24 cellular contexts compared by ENCODE assay signal in genomic region chr11:17561466-17562001, GRCh38. TPM values are rescaled to one million over a fixed set of nuclear protein-coding genes. Genes with fewer than 3 reads are reported as not detected.
"Had no signal": no experiment of that assay in that cellular context is flagged by ENCODE, and none has a peak within 500 bp of the region (broad histone marks: within the 10 kb centered on the region; RNA-seq: fewer than 3 reads in every experiment).

No MANE protein-coding gene starts in this region.

- H3K4me2 ChIP-seq: KMS-11 had no signal

- H3K4me3 ChIP-seq: ascending aorta, body of pancreas had no signal

- H3K27ac ChIP-seq: ascending aorta, body of pancreas, KMS-11, VCaP had no signal

- H3K36me3 ChIP-seq: ascending aorta had no signal

- H3K27me3 ChIP-seq: ascending aorta, body of pancreas had no signal

- DNase-seq: activated CD4-positive, alpha-beta T cell treated with anti-CD3 and anti-CD28 coated beads for 36 hours; activated CD4-positive, alpha-beta T cell treated with anti-CD3 and anti-CD28 coated beads, Interleukin-2, amount 50 U/mL, for 1 hour; activated CD8-positive, alpha-beta T cell treated with anti-CD3 and anti-CD28 coated beads for 36 hours; activated effector memory CD4-positive, alpha-beta T cell treated with Interleukin-2 at 50 U/mL for 16 hours; activated naive CD4-positive, alpha-beta T cell; activated T-cell treated with anti-CD3 and anti-CD28 coated beads, Interleukin-2, amount 50 U/mL, for 24 hours; amniotic stem cell; body of pancreas; NCI-H1092 treated with DMSO at 0.1 percent for 48 hours; NCI-H1417 treated with DMSO at 0.1 percent for 48 hours; NCI-H1694; NCI-H2029; NCI-H2107; NCI-H510A treated with DMSO at 0.1 percent for 48 hours; SIG-M5; T-helper 17 cell; T-helper 9 cell had no signal

- H3K9ac ChIP-seq: KMS-11 had no signal

- ATAC-seq: activated CD4-positive, alpha-beta T cell treated with anti-CD3 and anti-CD28 coated beads for 36 hours; activated CD8-positive, alpha-beta T cell treated with anti-CD3 and anti-CD28 coated beads for 36 hours; body of pancreas; T-helper 17 cell had no signal

- H3K4me1 ChIP-seq: ascending aorta, body of pancreas had no signal

- H3K9me3 ChIP-seq: ascending aorta, body of pancreas had no signal

RNA-seq across cellular contexts. Expression of gene OTOG, which starts 14.5 kb away (rescaled TPM):
- total RNA-seq: activated CD4-positive, alpha-beta T cell treated with anti-CD3 and anti-CD28 coated beads for 36 hours; activated CD8-positive, alpha-beta T cell treated with anti-CD3 and anti-CD28 coated beads for 36 hours; activated T-helper 1 cell treated with anti-CD3 and anti-CD28 coated beads, Interleukin-12 subunit alpha, Interleukin-12 subunit beta, Interleukin-2, Interleukin-4 antibody, amounts not matched to agents 30 ng/mL and 10 ng/mL and 1 ng/mL, durations not matched to agents 14 hours and 24 hours and 36 hours; ascending aorta; body of pancreas; bronchial epithelial cell; MCF 10A; T-helper 17 cell had no signal
- polyA plus RNA-seq: IgD-negative memory B cell had no signal

RNA-seq across cellular contexts. Expression of gene USH1C, which starts 17.3 kb away (rescaled TPM):
- total RNA-seq: activated CD4-positive, alpha-beta T cell treated with anti-CD3 and anti-CD28 coated beads for 36 hours; activated CD8-positive, alpha-beta T cell treated with anti-CD3 and anti-CD28 coated beads for 36 hours; activated T-helper 1 cell treated with anti-CD3 and anti-CD28 coated beads, Interleukin-12 subunit alpha, Interleukin-12 subunit beta, Interleukin-2, Interleukin-4 antibody, amounts not matched to agents 30 ng/mL and 10 ng/mL and 1 ng/mL, durations not matched to agents 14 hours and 24 hours and 36 hours; ascending aorta; bronchial epithelial cell; MCF 10A; T-helper 17 cell had no signal
- polyA plus RNA-seq: IgD-negative memory B cell had no signal
